ENCODE assay signal across 26 cellular contexts in the genomic region with DNA sequence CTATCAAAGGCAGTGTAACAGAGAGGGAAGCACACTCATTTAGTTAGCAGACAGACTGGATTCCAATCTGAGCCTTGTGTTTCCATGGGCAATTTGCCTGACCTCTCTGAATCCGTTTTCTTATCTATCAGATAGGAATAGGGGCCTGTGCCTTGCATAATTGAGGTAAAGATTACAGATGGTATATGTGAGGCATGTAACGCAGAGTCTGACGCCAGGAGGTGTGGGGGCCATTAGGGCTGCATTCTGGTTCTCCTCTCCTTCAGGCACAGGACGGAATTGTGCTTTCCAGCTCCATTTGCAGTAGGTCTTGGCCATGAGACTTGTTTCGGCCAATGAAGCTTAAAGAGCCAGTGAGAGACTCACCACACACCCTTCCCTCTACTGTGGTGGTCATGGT.
"Had no signal": no experiment of that assay in that cellular context is flagged by ENCODE, and none has a peak within 500 bp of the region (broad histone marks: within the 10 kb centered on the region; RNA-seq: fewer than 3 reads in every experiment).

No MANE protein-coding gene starts in this region.

- H3K4me1 Mint-ChIP-seq: activated CD4-positive, alpha-beta T cell treated with anti-CD3 and anti-CD28 coated beads, Interleukin-2, amount 10 ng/mL, durations not matched to agents 24 days and 14 days; activated T-helper 17 cell treated with anti-CD3 and anti-CD28 coated beads, Interleukin-2, amount 50 U/mL, for 72 hours had no signal

- H3K36me3 ChIP-seq: breast epithelium had no signal

- H3K36me3 Mint-ChIP-seq: activated naive CD4-positive, alpha-beta T cell treated with anti-CD3 and anti-CD28 coated beads, Interleukin-2, amount 50 U/mL, for 72 hours had no signal

- H3K27ac ChIP-seq: RWPE1 had no signal

- H3K27ac Mint-ChIP-seq: activated CD4-positive, alpha-beta T cell treated with anti-CD3 and anti-CD28 coated beads, Interleukin-2, amount 10 ng/mL, durations not matched to agents 24 days and 14 days; activated CD8-positive, alpha-beta T cell treated with anti-CD3 and anti-CD28 coated beads for 36 hours; activated naive CD4-positive, alpha-beta T cell treated with anti-CD3 and anti-CD28 coated beads, Interleukin-2, amount 50 U/mL, for 72 hours; activated T-cell treated with anti-CD3 and anti-CD28 coated beads, Interleukin-2, amount 50 U/mL, for 72 hours; activated T-helper 17 cell treated with anti-CD3 and anti-CD28 coated beads, Interleukin-2, amount 50 U/mL, for 72 hours; T-helper 1 cell treated with Interleukin-12 subunit alpha and Interleukin-12 subunit beta and Interleukin-4 antibody, amounts not matched to agents 30 μg/mL and 1 μg/mL, for 36 hours; T-helper 2 cell treated with Interferon-gamma antibody and Interleukin-4, amounts not matched to agents 5 μg/mL and 100 μg/mL, for 36 hours had no signal

- H3K9me3 ChIP-seq: body of pancreas, breast epithelium had no signal

- H3K27me3 Mint-ChIP-seq: activated CD4-positive, alpha-beta T cell treated with anti-CD3 and anti-CD28 coated beads, Interleukin-2, amount 10 ng/mL, durations not matched to agents 24 days and 14 days; activated CD8-positive, alpha-beta T cell treated with anti-CD3 and anti-CD28 coated beads for 36 hours; activated T-helper 17 cell treated with anti-CD3 and anti-CD28 coated beads, Interleukin-2, amount 50 U/mL, for 72 hours had no signal

- H3K27me3 ChIP-seq: body of pancreas, breast epithelium had no signal

- H3K4me3 ChIP-seq: body of pancreas, breast epithelium had no signal

- H3K4me3 Mint-ChIP-seq: activated CD4-positive, alpha-beta T cell treated with anti-CD3 and anti-CD28 coated beads, Interleukin-2, amount 10 ng/mL, durations not matched to agents 24 days and 14 days; activated CD8-positive, alpha-beta T cell treated with anti-CD3 and anti-CD28 coated beads for 36 hours; activated T-cell treated with anti-CD3 and anti-CD28 coated beads, Interleukin-2, amount 50 U/mL, for 72 hours; activated T-helper 17 cell treated with anti-CD3 and anti-CD28 coated beads, Interleukin-2, amount 50 U/mL, for 72 hours; T-helper 1 cell treated with Interleukin-12 subunit alpha and Interleukin-12 subunit beta and Interleukin-4 antibody, amounts not matched to agents 30 μg/mL and 1 μg/mL, for 36 hours; T-helper 2 cell treated with Interferon-gamma antibody and Interleukin-4, amounts not matched to agents 5 μg/mL and 100 μg/mL, for 36 hours had no signal

- H3K9me3 Mint-ChIP-seq: activated CD4-positive, alpha-beta T cell treated with anti-CD3 and anti-CD28 coated beads, Interleukin-2, amount 10 ng/mL, durations not matched to agents 24 days and 14 days; activated CD8-positive, alpha-beta T cell treated with anti-CD3 and anti-CD28 coated beads for 36 hours; activated naive CD4-positive, alpha-beta T cell treated with anti-CD3 and anti-CD28 coated beads, Interleukin-2, amount 50 U/mL, for 72 hours; activated T-cell treated with anti-CD3 and anti-CD28 coated beads, Interleukin-2, amount 50 U/mL, for 72 hours; T-helper 1 cell treated with Interleukin-12 subunit alpha and Interleukin-12 subunit beta and Interleukin-4 antibody, amounts not matched to agents 30 μg/mL and 1 μg/mL, for 36 hours; T-helper 2 cell treated with Interferon-gamma antibody and Interleukin-4, amounts not matched to agents 5 μg/mL and 100 μg/mL, for 36 hours had no signal

- DNase-seq: activated CD4-positive, alpha-beta T cell treated with anti-CD3 and anti-CD28 coated beads, Interleukin-2, amount 10 ng/mL, durations not matched to agents 24 days and 14 days; activated CD4-positive, alpha-beta T cell treated with anti-CD3 and anti-CD28 coated beads, Interleukin-2, amount 50 U/mL, for 4 hours; activated CD8-positive, alpha-beta T cell treated with anti-CD3 and anti-CD28 coated beads for 36 hours; activated gamma-delta T cell; activated naive CD4-positive, alpha-beta T cell treated with Interleukin-2 at 50 U/mL for 16 hours; activated T-cell treated with anti-CD3 and anti-CD28 coated beads, Interleukin-2, amount 50 U/mL, for 1 hour; activated T-cell treated with anti-CD3 and anti-CD28 coated beads, Interleukin-2, amount 50 U/mL, for 72 hours; amniotic stem cell; aorta; Karpas-422; KBM-7; NCI-H1048; NCI-H1436 treated with DMSO at 0.1 percent for 48 hours; NCI-H1694 treated with DMSO at 0.1 percent for 48 hours; NCI-H2029; NCI-H510A; NCI-H526; NCI-H748 treated with DMSO at 0.1 percent for 48 hours; NK-92 treated with Interleukin-12 subunit alpha and Interleukin-12 subunit beta, amount 100 ng/mL, for 24 hours had no signal
